In the genomic region with DNA sequence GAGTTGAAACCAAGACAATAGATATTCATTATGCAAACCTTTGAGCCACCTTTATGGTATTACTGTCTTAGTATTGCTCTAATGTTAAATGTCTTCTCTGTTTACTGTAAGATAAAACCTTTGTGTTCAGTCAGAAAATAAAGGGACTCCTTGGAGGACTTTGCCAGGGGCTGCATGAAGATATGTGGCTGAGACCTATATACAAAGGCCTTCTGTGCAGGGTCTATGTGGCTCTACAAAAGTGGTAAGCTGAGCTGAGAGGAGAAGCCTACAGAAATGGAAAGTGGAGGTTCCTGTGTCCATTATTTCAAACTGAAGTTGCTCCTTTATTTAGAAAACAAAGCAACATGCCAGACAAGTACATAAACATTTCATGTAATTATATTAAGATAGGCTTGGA, we compare ENCODE assay signal across 28 cellular contexts.
DNase-seq lines count a peak whose midpoint lies in the region; ATAC-seq, FAIRE-seq and TF ChIP-seq lines count a peak whose summit lies in the region.
"Had no signal": no experiment of that assay in that cellular context is flagged by ENCODE, and none has a peak within 500 bp of the region (broad histone marks: within the 10 kb centered on the region; RNA-seq: fewer than 3 reads in every experiment).

No MANE protein-coding gene starts in this region.

- no peak for TF ChIP-seq POLR2A in GM12878 (IDR thresholded peaks at IDR 0.05; ENCODE audit: low read depth, low read length)

- no peak overlapping the region for H3K9ac ChIP-seq in GM12878 (ENCODE audit: control insufficient read depth, insufficient read depth, low read length)
- H3K9ac ChIP-seq: BLaER1 had no signal

- H2AFZ ChIP-seq in GM12878 (ENCODE audit: control insufficient read depth, low read depth, low read length): no peak overlapping the region
- H2AFZ ChIP-seq: hepatocyte had no signal

- peaks cover 15 to 19% of the 10 kb centered on the region in 2 donors for H3K36me3 Mint-ChIP-seq in CD14-positive monocyte
- H3K36me3 Mint-ChIP-seq in neural crest cell (ENCODE audit: low read depth): no peaks in the 10 kb centered on the region

- CTCF ChIA-PET in GM12878 (lab: Yijun Ruan, JAX) (interaction anchor here (0.8 to 1.5 kb wide), 3 partner anchors 8 to 105 kb away, joined by 3 to 7 read pairs (median 6); no protein-coding TSS in a partner anchor), GM10248 (lab: Yijun Ruan, JAX) (interaction anchor here (0.9 to 1.8 kb wide), 5 partner anchors 8 to 62 kb away, joined by 3 to 8 read pairs (median 4); no protein-coding TSS in a partner anchor)

- TF ChIP-seq CTCF in CD14-positive monocyte (IDR thresholded peaks at IDR 0.05): no peak
- no peak for TF ChIP-seq CTCF in GM12878 (IDR thresholded peaks at IDR 0.05 in 2 of 3, conservative IDR thresholded peaks at IDR 0.05 in 1 of 3; ENCODE audit: control insufficient read depth in 2 of 3, extremely low read depth in 1 of 3, insufficient read depth in 1 of 3, low read depth in 3 of 3, low read length in 3 of 3)
- TF ChIP-seq CTCF in neural crest cell (conservative IDR thresholded peaks at IDR 0.05): no peak
- no peak for TF ChIP-seq CTCF in GM10248 (IDR thresholded peaks at IDR 0.05; ENCODE audit: control extremely low read depth, extremely low read depth, low read depth, missing control alignments)

- H3K27ac Mint-ChIP-seq in CD14-positive monocyte (peak overlapping the region in 5 of 7 donors; percentile 20 to 84 (median 58)), neural crest cell (ENCODE audit: unreplicated experiment) (peak overlapping the region; percentile 2)
- H3K27ac Mint-ChIP-seq: activated CD8-positive, alpha-beta T cell treated with anti-CD3 and anti-CD28 coated beads, Interleukin-2, amount 10 ng/mL, durations not matched to agents 7 days and 5 days had no signal

- no peaks in the 10 kb centered on the region for H3K27me3 ChIP-seq in GM12878 (replicated peaks in 1 of 2; ENCODE audit: control insufficient read depth in 2 of 2, insufficient read depth in 2 of 2, low read length in 1 of 2)
- H3K27me3 ChIP-seq: BLaER1, hepatocyte had no signal

- POLR2A ChIA-PET in GM12878 (lab: Charles Lee) (interaction anchor here (0.6 to 0.9 kb wide), 3 partner anchors 24 to 133 kb away, joined by 3 to 8 read pairs (median 3); no protein-coding TSS in a partner anchor), GM10248 (lab: Yijun Ruan, JAX) (interaction anchor here (0.6 kb wide), 2 partner anchors 20 to 24 kb away, joined by 3 read pairs; no protein-coding TSS in a partner anchor)

- FAIRE-seq in GM12878 (lab: Jason Lieb, UNC): no peak
- FAIRE-seq: GM18507 had no signal

- DNase-seq in CD14-positive monocyte (ENCODE audit: low spot score) (no peak), NCI-H1105 treated with DMSO at 0.1 percent for 48 hours (lab: John Stamatoyannopoulos, UW) (peak; percentile 75), GM12878 (ENCODE audit: low read depth, low spot score) (no peak), neural crest cell (ENCODE audit: low read depth, low spot score) (no peak), HuH-7.5 (ENCODE audit: low spot score) (no peak), GM10248 (ENCODE audit: extremely low spot score) (no peak), cerebellar cortex (ENCODE audit: low spot score) (no peak)
- DNase-seq: ACHN; activated CD8-positive, alpha-beta T cell treated with anti-CD3 and anti-CD28 coated beads, Interleukin-2, amount 10 ng/mL, durations not matched to agents 7 days and 5 days; activated effector memory CD4-positive, alpha-beta T cell treated with Interleukin-2 at 50 U/mL for 16 hours; activated T-cell treated with anti-CD3 and anti-CD28 coated beads for 4 hours; COR-L47; foreskin fibroblast; GDM1; GOT3; Karpas-422; left ventricle myocardium superior; mucosa of descending colon; MV-4-11; NCI-H1930; NCI-H510A; stimulated activated CD4-positive, alpha-beta T cell treated with anti-CD3 and anti-CD28 coated beads, Interleukin-1b, Interleukin-23, amount 100 ng/mL, for 48 hours had no signal

- H3K27me3 Mint-ChIP-seq in CD14-positive monocyte (ENCODE audit: low read depth in 3 of 3) (peaks cover 0 to 1% (median 0%) of the 10 kb centered on the region in 3 donors), neural crest cell (ENCODE audit: low read depth) (no peaks in the 10 kb centered on the region)

- no peak overlapping the region for H3K27ac ChIP-seq in GM12878 (ENCODE audit: control insufficient read depth, insufficient read depth)
- H3K27ac ChIP-seq: BLaER1, prostate gland, skin epidermis had no signal

- intact Hi-C loops in CD14-positive monocyte (cut with micrococcal nuclease) (no loop called here), GM12878 (cut with micrococcal nuclease; ENCODE audit: unreplicated experiment) (no loop called here)

- no TSS peak for BruUV-seq in GM12878 (replicated peaks; lab: Mats Ljungman, UMichigan)

- H3K4me3 ChIP-seq in GM12878: no peak overlapping the region
- H3K4me3 ChIP-seq: BLaER1, hepatocyte, mucosa of descending colon, prostate gland, skin epidermis had no signal

- RAD21 ChIA-PET in GM12878 (lab: Charles Lee; ENCODE audit: unreplicated experiment): interaction anchor here (0.7 to 2.0 kb wide), 10 partner anchors 14 to 171 kb away, joined by 3 to 6 read pairs (median 4); no protein-coding TSS in a partner anchor

- SMC1A ChIA-PET in GM12878 (lab: Charles Lee; ENCODE audit: uncharacterized antibody, unreplicated experiment): interaction anchor here (0.6 to 23.2 kb wide), 13 partner anchors 7 to 135 kb away, joined by 3 to 441 read pairs (median 5); no protein-coding TSS in a partner anchor

- TF ChIP-seq RAD21 in GM12878 (IDR thresholded peaks at IDR 0.05; ENCODE audit: insufficient read depth, low read depth, low read length): no peak

- H3K4me3 Mint-ChIP-seq in CD14-positive monocyte (no peak overlapping the region), neural crest cell (peak overlapping the region; percentile 31)
- H3K4me3 Mint-ChIP-seq: activated CD8-positive, alpha-beta T cell treated with anti-CD3 and anti-CD28 coated beads, Interleukin-2, amount 10 ng/mL, durations not matched to agents 7 days and 5 days had no signal

- ATAC-seq in GM12878 (peak; percentile 17; the same call in 1 of the 3 replicates), GM18868 (IDR thresholded peaks at IDR 0.05; ENCODE audit: unreplicated experiment) (no peak)
- ATAC-seq: activated CD8-positive, alpha-beta T cell treated with anti-CD3 and anti-CD28 coated beads, Interleukin-2, amount 10 ng/mL, durations not matched to agents 7 days and 5 days; left ventricle myocardium superior; mucosa of descending colon had no signal

- peaks cover 4 to 11% of the 10 kb centered on the region in 2 experiments; a peak in 3 of 4 replicates for H3K36me3 ChIP-seq in GM12878 (ENCODE audit: control insufficient read depth in 2 of 2, insufficient read depth in 2 of 2, low read length in 1 of 2)
- H3K36me3 ChIP-seq: prostate gland had no signal

- no peak overlapping the region for H3K4me2 ChIP-seq in GM12878 (ENCODE audit: control insufficient read depth, insufficient read depth)
- H3K4me2 ChIP-seq: BLaER1, hepatocyte had no signal

- in situ Hi-C loops in GM12878 (cut with MboI): no loop called here

- no peaks in the 10 kb centered on the region for H4K20me1 ChIP-seq in GM12878 (ENCODE audit: control insufficient read depth, insufficient read depth)

- H3K9me3 Mint-ChIP-seq in CD14-positive monocyte (no peaks in the 10 kb centered on the region), neural crest cell (no peaks in the 10 kb centered on the region)

- no peak for TF ChIP-seq EP300 in GM12878 (IDR thresholded peaks at IDR 0.05; ENCODE audit: borderline replicate concordance in 1 of 2, control insufficient read depth in 1 of 2, low read depth in 2 of 2, low read length in 2 of 2)

- no peaks in the 10 kb centered on the region for H3K9me3 ChIP-seq in GM12878 (replicated peaks; ENCODE audit: control insufficient read depth, insufficient read depth, low read length)
- H3K9me3 ChIP-seq: BLaER1, mucosa of descending colon, prostate gland had no signal

- H3K79me2 ChIP-seq in GM12878 (ENCODE audit: control insufficient read depth, insufficient read depth, low read length): peaks cover 23% of the 10 kb centered on the region

- peaks cover 41% of the 10 kb centered on the region for H3K4me1 Mint-ChIP-seq in CD14-positive monocyte
- H3K4me1 Mint-ChIP-seq in neural crest cell: peaks cover 66% of the 10 kb centered on the region

- peaks cover 30% of the 10 kb centered on the region for H3K4me1 ChIP-seq in GM12878 (ENCODE audit: control insufficient read depth, insufficient read depth, low read length)
- H3K4me1 ChIP-seq: BLaER1 had no signal

TF ChIP-seq in GM12878, 131 proteins besides CTCF, POLR2A, EP300 and RAD21:
- no peak for TF ChIP-seq TCF12 (IDR thresholded peaks at IDR 0.05; ENCODE audit: low read depth, low read length)
- TF ChIP-seq POU2F2 (IDR thresholded peaks at IDR 0.05; ENCODE audit: borderline replicate concordance, low read depth, low read length): no peak
- TF ChIP-seq, protein P1, sequence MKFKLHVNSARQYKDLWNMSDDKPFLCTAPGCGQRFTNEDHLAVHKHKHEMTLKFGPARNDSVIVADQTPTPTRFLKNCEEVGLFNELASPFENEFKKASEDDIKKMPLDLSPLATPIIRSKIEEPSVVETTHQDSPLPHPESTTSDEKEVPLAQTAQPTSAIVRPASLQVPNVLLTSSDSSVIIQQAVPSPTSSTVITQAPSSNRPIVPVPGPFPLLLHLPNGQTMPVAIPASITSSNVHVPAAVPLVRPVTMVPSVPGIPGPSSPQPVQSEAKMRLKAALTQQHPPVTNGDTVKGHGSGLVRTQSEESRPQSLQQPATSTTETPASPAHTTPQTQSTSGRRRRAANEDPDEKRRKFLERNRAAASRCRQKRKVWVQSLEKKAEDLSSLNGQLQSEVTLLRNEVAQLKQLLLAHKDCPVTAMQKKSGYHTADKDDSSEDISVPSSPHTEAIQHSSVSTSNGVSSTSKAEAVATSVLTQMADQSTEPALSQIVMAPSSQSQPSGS (IDR thresholded peaks at IDR 0.05; ENCODE audit: low read length): no peak
- no peak for TF ChIP-seq NFIC (IDR thresholded peaks at IDR 0.05; ENCODE audit: low read depth, low read length)
